Comparison of ENCODE assay signal across 1 cellular context in genomic region chr6:84825461-84825860, GRCh38.
TF ChIP-seq lines count a peak whose summit lies in the region.

No MANE protein-coding gene starts in this region.

TF ChIP-seq in K562, 482 proteins besides CTCF, POLR2A, EP300 and RAD21 (continued from another document):
- TF ChIP-seq, protein P1, sequence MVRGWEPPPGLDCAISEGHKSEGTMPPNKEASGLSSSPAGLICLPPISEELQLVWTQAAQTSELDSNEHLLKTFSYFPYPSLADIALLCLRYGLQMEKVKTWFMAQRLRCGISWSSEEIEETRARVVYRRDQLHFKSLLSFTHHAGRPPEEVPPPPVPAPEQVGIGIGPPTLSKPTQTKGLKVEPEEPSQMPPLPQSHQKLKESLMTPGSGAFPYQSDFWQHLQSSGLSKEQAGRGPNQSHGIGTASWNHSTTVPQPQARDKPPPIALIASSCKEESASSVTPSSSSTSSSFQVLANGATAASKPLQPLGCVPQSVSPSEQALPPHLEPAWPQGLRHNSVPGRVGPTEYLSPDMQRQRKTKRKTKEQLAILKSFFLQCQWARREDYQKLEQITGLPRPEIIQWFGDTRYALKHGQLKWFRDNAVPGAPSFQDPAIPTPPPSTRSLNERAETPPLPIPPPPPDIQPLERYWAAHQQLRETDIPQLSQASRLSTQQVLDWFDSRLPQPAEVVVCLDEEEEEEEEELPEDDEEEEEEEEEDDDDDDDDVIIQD (CRISPR knock-in tag; IDR thresholded peaks at IDR 0.05): no peak
- TF ChIP-seq L3MBTL2 (IDR thresholded peaks at IDR 0.05) (no peak), C11orf30 (IDR thresholded peaks at IDR 0.05; ENCODE audit: low read depth) (peak; percentile 97), MAFK (IDR thresholded peaks at IDR 0.05; ENCODE audit: low read length) (peak; percentile 97), NFE2 (IDR thresholded peaks at IDR 0.05; ENCODE audit: low read depth) (peak; percentile 65), MAFF (IDR thresholded peaks at IDR 0.05; ENCODE audit: low read length) (peak; percentile 96), SMAD2 (IDR thresholded peaks at IDR 0.05; ENCODE audit: low read depth, low read length) (no peak), HDAC2 (IDR thresholded peaks at IDR 0.05) (no peak), NR2C1 (IDR thresholded peaks at IDR 0.05) (no peak), NR2C1 (tag; IDR thresholded peaks at IDR 0.05) (peak; percentile 33; the same call in 1 of the 2 replicates)
